In the genomic region with DNA sequence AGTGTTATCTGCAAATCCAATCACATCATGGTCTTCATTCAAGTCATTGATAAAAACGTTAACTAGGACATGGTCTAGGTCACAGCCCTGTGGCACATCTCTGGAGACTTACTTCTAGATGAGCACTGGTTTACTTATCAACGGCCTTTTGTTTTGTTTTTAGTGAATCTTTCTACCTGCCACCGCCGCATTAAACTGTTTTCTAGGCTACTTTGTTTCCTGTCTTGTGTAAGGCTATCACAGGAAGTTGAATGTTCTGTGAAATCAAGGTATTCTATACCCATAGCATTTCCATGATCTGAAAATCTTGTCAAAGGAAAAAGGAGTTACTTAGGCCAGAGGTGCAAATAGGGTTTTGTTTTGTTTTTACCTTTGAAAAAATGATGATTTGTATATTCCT, we compare ENCODE assay signal across 20 cellular contexts. TPM values are rescaled to one million over a fixed set of nuclear protein-coding genes. Genes with fewer than 3 reads are reported as not detected.
DNase-seq lines count a peak whose midpoint lies in the region; ATAC-seq and TF ChIP-seq lines count a peak whose summit lies in the region.
"Had no signal": no experiment of that assay in that cellular context is flagged by ENCODE, and none has a peak within 500 bp of the region (broad histone marks: within the 10 kb centered on the region; RNA-seq: fewer than 3 reads in every experiment).

No MANE protein-coding gene starts in this region.

- TF ChIP-seq CTCF in CD4-positive, alpha-beta T cell (IDR thresholded peaks at IDR 0.05): no peak
- TF ChIP-seq CTCF in heart left ventricle (IDR thresholded peaks at IDR 0.05): no peak

- H3K4me1 Mint-ChIP-seq in activated CD4-positive, alpha-beta T cell treated with anti-CD3 and anti-CD28 coated beads, Interleukin-2, amount 10 ng/mL, durations not matched to agents 7 days and 5 days: peaks cover 38% of the 10 kb centered on the region
- peaks cover 32% of the 10 kb centered on the region for H3K4me1 Mint-ChIP-seq in CD4-positive, alpha-beta T cell (ENCODE audit: low read depth)
- H3K4me1 Mint-ChIP-seq in T-helper 1 cell treated with Interleukin-12 subunit alpha and Interleukin-12 subunit beta and Interleukin-4 antibody, amounts not matched to agents 30 μg/mL and 1 μg/mL, for 36 hours (ENCODE audit: low read depth): peaks cover 19% of the 10 kb centered on the region

- CTCF ChIA-PET in activated CD4-positive, alpha-beta T cell treated with anti-CD3 and anti-CD28 coated beads, Interleukin-2, amount 10 ng/mL, durations not matched to agents 7 days and 5 days (lab: Charles Lee): no interaction called here
- CTCF ChIA-PET in CD4-positive, alpha-beta T cell (lab: Charles Lee): no interaction called here

- H3K4me1 ChIP-seq in heart left ventricle: peaks cover 0 to 44% (median 0%) of the 10 kb centered on the region in 12 donors
- H3K4me1 ChIP-seq: pancreas had no signal

- H3K36me3 Mint-ChIP-seq in activated CD4-positive, alpha-beta T cell treated with anti-CD3 and anti-CD28 coated beads, Interleukin-2, amount 10 ng/mL, durations not matched to agents 7 days and 5 days (ENCODE audit: low read depth): no peaks in the 10 kb centered on the region
- H3K36me3 Mint-ChIP-seq in CD4-positive, alpha-beta T cell (ENCODE audit: low read depth): no peaks in the 10 kb centered on the region
- H3K36me3 Mint-ChIP-seq in T-helper 1 cell treated with Interleukin-12 subunit alpha and Interleukin-12 subunit beta and Interleukin-4 antibody, amounts not matched to agents 30 μg/mL and 1 μg/mL, for 36 hours (ENCODE audit: low read depth): no peaks in the 10 kb centered on the region

- no peaks in the 10 kb centered on the region for H3K36me3 ChIP-seq in heart left ventricle
- H3K36me3 ChIP-seq: pancreas, sigmoid colon had no signal

- H3K27ac ChIP-seq in CD4-positive, alpha-beta T cell (ENCODE audit: low read depth, low read length): peak overlapping the region; percentile 11
- no peak overlapping the region for H3K27ac ChIP-seq in heart left ventricle
- H3K27ac ChIP-seq: pancreas, sigmoid colon had no signal

- POLR2A ChIA-PET in activated CD4-positive, alpha-beta T cell treated with anti-CD3 and anti-CD28 coated beads, Interleukin-2, amount 10 ng/mL, durations not matched to agents 7 days and 5 days (lab: Charles Lee): interaction anchor here (0.6 kb wide), 1 partner anchor 22 kb away, joined by 9 read pairs; no protein-coding TSS in a partner anchor
- POLR2A ChIA-PET in CD4-positive, alpha-beta T cell (lab: Charles Lee): interaction anchor here (1.1 to 2.8 kb wide), 2 partner anchors 11 to 25 kb away, joined by 3 to 10 read pairs; no protein-coding TSS in a partner anchor

- DNase-seq in activated CD4-positive, alpha-beta T cell treated with anti-CD3 and anti-CD28 coated beads, Interleukin-2, amount 10 ng/mL, durations not matched to agents 7 days and 5 days: no peak
- DNase-seq in activated CD4-positive, alpha-beta T cell treated with anti-CD3 and anti-CD28 coated beads, Interleukin-2, amount 50 U/mL, for 1 hour: no peak
- DNase-seq in CD4-positive, alpha-beta T cell: no peak
- DNase-seq in cerebellar cortex (ENCODE audit: low spot score) (peak; percentile 0), heart left ventricle (no peak), Right ventricle myocardium inferior (ENCODE audit: missing footprints) (no peak)
- DNase-seq: activated CD4-positive, alpha-beta T cell treated with anti-CD3 and anti-CD28 coated beads for 48 hours; cerebellar nuclear complex; hypothalamus; islet precursor cell; NCI-H1417; NCI-H510A treated with DMSO at 0.1 percent for 48 hours; pancreas; Right ventricle myocardium superior; sigmoid colon; SW 1271 had no signal

- no peak for TF ChIP-seq POLR2A in heart left ventricle (IDR thresholded peaks at IDR 0.05)

- H3K27me3 Mint-ChIP-seq in activated CD4-positive, alpha-beta T cell treated with anti-CD3 and anti-CD28 coated beads, Interleukin-2, amount 10 ng/mL, durations not matched to agents 7 days and 5 days: peaks cover 3% of the 10 kb centered on the region
- H3K27me3 Mint-ChIP-seq in CD4-positive, alpha-beta T cell: no peaks in the 10 kb centered on the region
- H3K27me3 Mint-ChIP-seq in T-helper 1 cell treated with Interleukin-12 subunit alpha and Interleukin-12 subunit beta and Interleukin-4 antibody, amounts not matched to agents 30 μg/mL and 1 μg/mL, for 36 hours (ENCODE audit: low read depth): peaks cover 4% of the 10 kb centered on the region
- H3K27me3 Mint-ChIP-seq: B cell had no signal

- H3K4me3 Mint-ChIP-seq in activated CD4-positive, alpha-beta T cell treated with anti-CD3 and anti-CD28 coated beads, Interleukin-2, amount 10 ng/mL, durations not matched to agents 7 days and 5 days: no peak overlapping the region
- H3K4me3 Mint-ChIP-seq in CD4-positive, alpha-beta T cell: peak overlapping the region; percentile 0
- peak overlapping the region; percentile 32 for H3K4me3 Mint-ChIP-seq in T-helper 1 cell treated with Interleukin-12 subunit alpha and Interleukin-12 subunit beta and Interleukin-4 antibody, amounts not matched to agents 30 μg/mL and 1 μg/mL, for 36 hours
- H3K4me3 Mint-ChIP-seq: B cell had no signal

- H3K9me3 ChIP-seq in CD4-positive, alpha-beta T cell (ENCODE audit: control insufficient read depth, low read length): no peaks in the 10 kb centered on the region
- no peaks in the 10 kb centered on the region for H3K9me3 ChIP-seq in heart left ventricle
- H3K9me3 ChIP-seq: pancreas, sigmoid colon had no signal

- H3K27me3 ChIP-seq in CD4-positive, alpha-beta T cell (ENCODE audit: control insufficient read depth, insufficient read depth, low read length): no peaks in the 10 kb centered on the region
- H3K27me3 ChIP-seq in heart left ventricle: no peaks in the 10 kb centered on the region
- H3K27me3 ChIP-seq: pancreas, sigmoid colon had no signal

- intact Hi-C loops in CD4-positive, alpha-beta T cell (cut with DNase I, micrococcal nuclease): no loop called here
- intact Hi-C loops in heart left ventricle (cut with DNase I) (no loop called here), Right ventricle myocardium inferior (cut with DNase I) (no loop called here)

- ATAC-seq in CD4-positive, alpha-beta T cell (ENCODE audit: poor library complexity): peak; percentile 76
- ATAC-seq in GM21825 (IDR thresholded peaks at IDR 0.05; ENCODE audit: unreplicated experiment) (no peak), heart left ventricle (no peak), Right ventricle myocardium inferior (no peak)
- ATAC-seq: pancreas had no signal

- no peak overlapping the region for H3K4me3 ChIP-seq in heart left ventricle
- H3K4me3 ChIP-seq: lung, pancreas, sigmoid colon had no signal

- 59 to 72% (median 65%) methylated on average over 4 of the region's 4 CpGs for WGBS in heart left ventricle, 4 donors

- no peaks in the 10 kb centered on the region for H3K9me3 Mint-ChIP-seq in activated CD4-positive, alpha-beta T cell treated with anti-CD3 and anti-CD28 coated beads, Interleukin-2, amount 10 ng/mL, durations not matched to agents 7 days and 5 days
- no peaks in the 10 kb centered on the region for H3K9me3 Mint-ChIP-seq in CD4-positive, alpha-beta T cell
- no peaks in the 10 kb centered on the region for H3K9me3 Mint-ChIP-seq in T-helper 1 cell treated with Interleukin-12 subunit alpha and Interleukin-12 subunit beta and Interleukin-4 antibody, amounts not matched to agents 30 μg/mL and 1 μg/mL, for 36 hours

- H3K27ac Mint-ChIP-seq in activated CD4-positive, alpha-beta T cell treated with anti-CD3 and anti-CD28 coated beads, Interleukin-2, amount 10 ng/mL, durations not matched to agents 7 days and 5 days: peak overlapping the region; percentile 72
- peak overlapping the region; percentile 83 for H3K27ac Mint-ChIP-seq in CD4-positive, alpha-beta T cell
- peak overlapping the region; percentile 79 for H3K27ac Mint-ChIP-seq in T-helper 1 cell treated with Interleukin-12 subunit alpha and Interleukin-12 subunit beta and Interleukin-4 antibody, amounts not matched to agents 30 μg/mL and 1 μg/mL, for 36 hours
- H3K27ac Mint-ChIP-seq: B cell had no signal

RNA-seq across cellular contexts. Expression of a gene that starts 26.9 kb away (rescaled TPM):
- 10 to 100 TPM; 22.2 to 24.4 TPM for total RNA-seq in activated CD4-positive, alpha-beta T cell treated with anti-CD3 and anti-CD28 coated beads, Interleukin-2, amount 10 ng/mL, durations not matched to agents 7 days and 5 days
- total RNA-seq in CD4-positive, alpha-beta T cell: 100 to 1,000 TPM; 414 to 427 TPM
- total RNA-seq in heart left ventricle (100 to 1,000 TPM in 1 of 9 donors, 10 to 100 TPM in 5, 1 to 10 TPM in 3; 4.6 to 134 (median 18.4) TPM), Right ventricle myocardium inferior (12.2 TPM)
- 10 to 100 TPM; 15.2 to 15.9 TPM for polyA plus RNA-seq in heart left ventricle

RNA-seq across cellular contexts. Expression of a gene that starts 45.5 kb away (rescaled TPM):
- 10 to 100 TPM; 71.1 to 78.3 TPM for total RNA-seq in activated CD4-positive, alpha-beta T cell treated with anti-CD3 and anti-CD28 coated beads, Interleukin-2, amount 10 ng/mL, durations not matched to agents 7 days and 5 days
- 10 to 100 TPM; 40.9 to 45.3 TPM for total RNA-seq in CD4-positive, alpha-beta T cell
- total RNA-seq in heart left ventricle (10 to 100 TPM; 14.2 to 32.8 (median 17.3) TPM), Right ventricle myocardium inferior (16.7 TPM)
- polyA plus RNA-seq in heart left ventricle: 10 to 100 TPM; 11.9 to 24.6 TPM
